ENCODE assay signal across 8 cellular contexts in genomic region chr1:230212405-230212936, GRCh38.
DNase-seq lines count a peak whose midpoint lies in the region; ATAC-seq lines count a peak whose summit lies in the region.

No MANE protein-coding gene starts in this region.

- H2AK5ac ChIP-seq in neuronal stem cell (ENCODE audit: low read depth, low read length) = no peak overlapping the region

- H2BK5ac ChIP-seq in neuronal stem cell (ENCODE audit: low read length) = no peak overlapping the region

- H4K91ac ChIP-seq in neuronal stem cell (ENCODE audit: low read depth, low read length, poor library complexity) = no peak overlapping the region

- no peaks in the 10 kb centered on the region for H3K9me3 ChIP-seq in neuronal stem cell (replicated peaks in 1 of 2; ENCODE audit: control insufficient read depth in 2 of 2, insufficient read depth in 1 of 2, low read depth in 1 of 2, low read length in 2 of 2)

- H3K9ac ChIP-seq in neuronal stem cell (ENCODE audit: low read depth, low read length, poor library complexity) = no peak overlapping the region

- no peak overlapping the region for H3K23ac ChIP-seq in neuronal stem cell (ENCODE audit: low read depth, low read length, poor library complexity)

- H3K27me3 ChIP-seq in neuronal stem cell (ENCODE audit: control insufficient read depth in 3 of 3, insufficient read depth in 3 of 3, low read depth in 1 of 3, low read length in 3 of 3) = peaks cover 0 to 2% (median 0%) of the 10 kb centered on the region in 3 experiments

- no peak overlapping the region for H3K4me2 ChIP-seq in neuronal stem cell (ENCODE audit: insufficient read depth, low read length, poor library complexity, severe bottlenecking)

- peaks cover 0 to 2% of the 10 kb centered on the region in 2 donors for H3K4me1 ChIP-seq in neuronal stem cell (ENCODE audit: control insufficient read depth in 2 of 2, insufficient read depth in 1 of 2, low read depth in 1 of 2, low read length in 2 of 2)

- peak; percentile 56 for ATAC-seq in GM19455 (IDR thresholded peaks at IDR 0.05; ENCODE audit: unreplicated experiment)
- peak; percentile 30 for ATAC-seq in HG03565 (IDR thresholded peaks at IDR 0.05; ENCODE audit: unreplicated experiment)
- no peak for ATAC-seq in GM18858 (IDR thresholded peaks at IDR 0.05; ENCODE audit: unreplicated experiment)

- no peak overlapping the region for H2BK120ac ChIP-seq in neuronal stem cell (ENCODE audit: low read depth, low read length)

- H4K8ac ChIP-seq in neuronal stem cell (ENCODE audit: low read depth, low read length) = no peak overlapping the region

- no peak overlapping the region for H2BK12ac ChIP-seq in neuronal stem cell (ENCODE audit: low read length)

- H3K14ac ChIP-seq in neuronal stem cell (ENCODE audit: low read length) = no peak overlapping the region

- H3K27ac ChIP-seq in neuronal stem cell (replicated peaks; ENCODE audit: low read length) = no peak overlapping the region

- H2AFZ ChIP-seq in neuronal stem cell (ENCODE audit: low read length) = no peak overlapping the region

- H3K4me3 ChIP-seq in neuronal stem cell (ENCODE audit: low read length in 2 of 2) = no peak overlapping the region

- H3K4ac ChIP-seq in neuronal stem cell (ENCODE audit: low read length) = no peak overlapping the region

- H2BK15ac ChIP-seq in neuronal stem cell (ENCODE audit: low read length) = no peak overlapping the region

- H3K79me1 ChIP-seq in neuronal stem cell (ENCODE audit: low read depth, low read length) = no peaks in the 10 kb centered on the region

- DNase-seq in DMS53 (lab: John Stamatoyannopoulos, UW) = peak; percentile 51
- peak; percentile 64 for DNase-seq in globus pallidus (ENCODE audit: low spot score)
- no peak for DNase-seq in SHP77 (lab: John Stamatoyannopoulos, UW)
- DNase-seq in neuronal stem cell (ENCODE audit: low spot score) = no peak
- DNase-seq in NCI-H82 (lab: John Stamatoyannopoulos, UW) = no peak

- no CpG with 5 or more reads among the region's 7 CpGs for WGBS in neuronal stem cell (ENCODE audit: extremely low coverage in 2 of 2, insufficient read length in 2 of 2, insufficient replicate concordance in 1 of 2), 2 donors

- no peaks in the 10 kb centered on the region for H3K36me3 ChIP-seq in neuronal stem cell (replicated peaks in 1 of 2; ENCODE audit: control insufficient read depth in 2 of 2, insufficient read depth in 2 of 2, low read length in 2 of 2)

- no peak overlapping the region for H3K18ac ChIP-seq in neuronal stem cell (ENCODE audit: low read length)

Comparison
In these comparisons a context has a peak if more than half of its experiments do, and no peak if none do; other contexts are left out.
1. DNase-seq: peak in DMS53 (single experiment) and globus pallidus (single experiment); none in SHP77 (0 of 2), neuronal stem cell (single experiment) and NCI-H82 (single experiment).